24 cellular contexts compared by ENCODE assay signal in genomic region chr18:10727477-10727876, GRCh38.
DNase-seq lines count a peak whose midpoint lies in the region; TF ChIP-seq lines count a peak whose summit lies in the region.
"Had no signal": no experiment of that assay in that cellular context is flagged by ENCODE, and none has a peak within 500 bp of the region (broad histone marks: within the 10 kb centered on the region; RNA-seq: fewer than 3 reads in every experiment).

No MANE protein-coding gene starts in this region.

- no peaks in the 10 kb centered on the region for H3K4me1 ChIP-seq in uterus
- H3K4me1 ChIP-seq: psoas muscle, spleen had no signal

- no peaks in the 10 kb centered on the region for H3K27me3 ChIP-seq in uterus
- H3K27me3 ChIP-seq: suprapubic skin had no signal

- intact Hi-C loops in uterus (cut with DNase I; ENCODE audit: low total_unique reads), result no loop called here

- no peaks in the 10 kb centered on the region for H3K9me3 ChIP-seq in uterus
- H3K9me3 ChIP-seq: psoas muscle, spleen, suprapubic skin had no signal

- no peak for TF ChIP-seq CTCF in fibroblast of pulmonary artery (IDR thresholded peaks at IDR 0.05; ENCODE audit: low read length, missing control alignments)
- no peak for TF ChIP-seq CTCF in uterus (IDR thresholded peaks at IDR 0.05)

- H3K27ac ChIP-seq in uterus, result no peak overlapping the region
- H3K27ac ChIP-seq: psoas muscle, spleen, suprapubic skin had no signal

- TF ChIP-seq POLR2A in uterus (IDR thresholded peaks at IDR 0.05), result no peak

- DNase-seq in NCI-H345 (lab: John Stamatoyannopoulos, UW), result peak; percentile 29
- DNase-seq in NCI-H345 treated with DMSO at 0.1 percent for 48 hours (lab: John Stamatoyannopoulos, UW; ENCODE audit: unreplicated experiment), result no peak
- peak; percentile 18 for DNase-seq in NCI-H69 (lab: John Stamatoyannopoulos, UW)
- peak; percentile 63 for DNase-seq in fibroblast of pulmonary artery (ENCODE audit: low read depth)
- DNase-seq in superior temporal gyrus (ENCODE audit: extremely low spot score), result peak; percentile 46
- no peak for DNase-seq in NCI-H526 (lab: John Stamatoyannopoulos, UW)
- DNase-seq in uterus, result no peak
- DNase-seq in SIG-M5 (lab: John Stamatoyannopoulos, UW), result no peak
- DNase-seq: ACHN; activated CD4-positive, alpha-beta T cell treated with anti-CD3 and anti-CD28 coated beads, Interleukin-2, amount 50 U/mL, for 1 hour; activated CD8-positive, alpha-beta memory T cell treated with anti-CD3 and anti-CD28 coated beads, Interleukin-2, amount 50 U/mL, for 48 hours; activated naive CD4-positive, alpha-beta T cell; CD4-positive, CD25-positive, alpha-beta regulatory T cell; DND-41; effector CD8-positive, alpha-beta T cell; HFFc6; midbrain; NCI-H226; psoas muscle; SHP77; spleen; stimulated activated CD8-positive, alpha-beta memory T cell treated with anti-CD3 and anti-CD28 coated beads, Interleukin-4, amount 100 ng/mL, for 48 hours; T-cell had no signal

- H3K36me3 ChIP-seq in uterus, result no peaks in the 10 kb centered on the region
- H3K36me3 ChIP-seq: spleen, suprapubic skin had no signal

- no peak overlapping the region for H3K4me3 ChIP-seq in fibroblast of pulmonary artery (replicated peaks; ENCODE audit: low read depth, low read length)
- H3K4me3 ChIP-seq in uterus, result no peak overlapping the region
- H3K4me3 ChIP-seq: psoas muscle, spleen had no signal

Comparison
In these comparisons a context has a peak if more than half of its experiments do, and no peak if none do; other contexts are left out.
1. DNase-seq: peak in NCI-H345 (single experiment), NCI-H69 (single experiment), fibroblast of pulmonary artery (single experiment) and superior temporal gyrus (single experiment); none in NCI-H345 treated with DMSO at 0.1 percent for 48 hours (single experiment), NCI-H526 (0 of 2), uterus (0 of 2) and SIG-M5 (single experiment).